ENCODE assay signal across 1 cellular context in the genomic region with DNA sequence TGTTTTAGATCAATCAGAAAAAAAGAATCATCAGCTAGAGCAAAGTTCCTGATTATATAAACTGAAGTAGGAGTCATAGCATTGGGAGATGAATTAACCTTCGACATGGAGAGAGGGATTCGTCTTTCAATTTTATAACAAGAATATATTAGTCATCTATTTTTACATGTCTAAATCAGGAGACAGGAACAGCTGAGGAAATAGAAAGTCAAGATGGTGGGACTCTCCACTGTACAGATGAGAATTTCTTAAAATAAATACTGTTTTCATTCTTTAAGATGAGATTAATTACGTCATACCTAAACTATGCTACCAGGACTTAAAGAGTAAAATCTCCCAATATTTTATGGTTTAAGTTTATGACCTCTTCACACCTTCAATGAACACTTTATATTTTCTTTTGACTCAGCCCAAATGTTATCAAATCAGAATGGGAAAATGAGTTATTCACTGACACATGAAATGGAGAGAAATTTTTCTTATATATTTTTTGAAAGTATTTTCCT.
TF ChIP-seq lines count a peak whose summit lies in the region.

No MANE protein-coding gene starts in this region.

TF ChIP-seq in WTC11, 78 proteins besides CTCF, POLR2A, EP300 and RAD21 (continued from another document):
- TF ChIP-seq, protein P1, sequence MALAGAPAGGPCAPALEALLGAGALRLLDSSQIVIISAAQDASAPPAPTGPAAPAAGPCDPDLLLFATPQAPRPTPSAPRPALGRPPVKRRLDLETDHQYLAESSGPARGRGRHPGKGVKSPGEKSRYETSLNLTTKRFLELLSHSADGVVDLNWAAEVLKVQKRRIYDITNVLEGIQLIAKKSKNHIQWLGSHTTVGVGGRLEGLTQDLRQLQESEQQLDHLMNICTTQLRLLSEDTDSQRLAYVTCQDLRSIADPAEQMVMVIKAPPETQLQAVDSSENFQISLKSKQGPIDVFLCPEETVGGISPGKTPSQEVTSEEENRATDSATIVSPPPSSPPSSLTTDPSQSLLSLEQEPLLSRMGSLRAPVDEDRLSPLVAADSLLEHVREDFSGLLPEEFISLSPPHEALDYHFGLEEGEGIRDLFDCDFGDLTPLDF (CRISPR knock-in tag; IDR thresholded peaks at IDR 0.05), result no peak
- TF ChIP-seq ZNF423 (CRISPR knock-in tag; IDR thresholded peaks at IDR 0.05) (no peak), NR2C2 (CRISPR knock-in tag; IDR thresholded peaks at IDR 0.05) (no peak), ZBTB21 (CRISPR knock-in tag; IDR thresholded peaks at IDR 0.05; ENCODE audit: borderline replicate concordance) (no peak), OVOL2 (CRISPR knock-in tag; IDR thresholded peaks at IDR 0.05; ENCODE audit: borderline replicate concordance) (no peak)
- TF ChIP-seq, protein P2, sequence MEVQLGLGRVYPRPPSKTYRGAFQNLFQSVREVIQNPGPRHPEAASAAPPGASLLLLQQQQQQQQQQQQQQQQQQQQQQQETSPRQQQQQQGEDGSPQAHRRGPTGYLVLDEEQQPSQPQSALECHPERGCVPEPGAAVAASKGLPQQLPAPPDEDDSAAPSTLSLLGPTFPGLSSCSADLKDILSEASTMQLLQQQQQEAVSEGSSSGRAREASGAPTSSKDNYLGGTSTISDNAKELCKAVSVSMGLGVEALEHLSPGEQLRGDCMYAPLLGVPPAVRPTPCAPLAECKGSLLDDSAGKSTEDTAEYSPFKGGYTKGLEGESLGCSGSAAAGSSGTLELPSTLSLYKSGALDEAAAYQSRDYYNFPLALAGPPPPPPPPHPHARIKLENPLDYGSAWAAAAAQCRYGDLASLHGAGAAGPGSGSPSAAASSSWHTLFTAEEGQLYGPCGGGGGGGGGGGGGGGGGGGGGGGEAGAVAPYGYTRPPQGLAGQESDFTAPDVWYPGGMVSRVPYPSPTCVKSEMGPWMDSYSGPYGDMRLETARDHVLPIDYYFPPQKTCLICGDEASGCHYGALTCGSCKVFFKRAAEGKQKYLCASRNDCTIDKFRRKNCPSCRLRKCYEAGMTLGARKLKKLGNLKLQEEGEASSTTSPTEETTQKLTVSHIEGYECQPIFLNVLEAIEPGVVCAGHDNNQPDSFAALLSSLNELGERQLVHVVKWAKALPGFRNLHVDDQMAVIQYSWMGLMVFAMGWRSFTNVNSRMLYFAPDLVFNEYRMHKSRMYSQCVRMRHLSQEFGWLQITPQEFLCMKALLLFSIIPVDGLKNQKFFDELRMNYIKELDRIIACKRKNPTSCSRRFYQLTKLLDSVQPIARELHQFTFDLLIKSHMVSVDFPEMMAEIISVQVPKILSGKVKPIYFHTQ (CRISPR knock-in tag; IDR thresholded peaks at IDR 0.05), result no peak
- TF ChIP-seq, protein P3, sequence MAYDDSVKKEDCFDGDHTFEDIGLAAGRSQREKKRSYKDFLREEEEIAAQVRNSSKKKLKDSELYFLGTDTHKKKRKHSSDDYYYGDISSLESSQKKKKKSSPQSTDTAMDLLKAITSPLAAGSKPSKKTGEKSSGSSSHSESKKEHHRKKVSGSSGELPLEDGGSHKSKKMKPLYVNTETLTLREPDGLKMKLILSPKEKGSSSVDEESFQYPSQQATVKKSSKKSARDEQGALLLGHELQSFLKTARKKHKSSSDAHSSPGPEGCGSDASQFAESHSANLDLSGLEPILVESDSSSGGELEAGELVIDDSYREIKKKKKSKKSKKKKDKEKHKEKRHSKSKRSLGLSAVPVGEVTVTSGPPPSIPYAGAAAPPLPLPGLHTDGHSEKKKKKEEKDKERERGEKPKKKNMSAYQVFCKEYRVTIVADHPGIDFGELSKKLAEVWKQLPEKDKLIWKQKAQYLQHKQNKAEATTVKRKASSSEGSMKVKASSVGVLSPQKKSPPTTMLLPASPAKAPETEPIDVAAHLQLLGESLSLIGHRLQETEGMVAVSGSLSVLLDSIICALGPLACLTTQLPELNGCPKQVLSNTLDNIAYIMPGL (CRISPR knock-in tag; IDR thresholded peaks at IDR 0.05), result no peak
